Comparison of ENCODE assay signal across 8 cellular contexts in the genomic region with DNA sequence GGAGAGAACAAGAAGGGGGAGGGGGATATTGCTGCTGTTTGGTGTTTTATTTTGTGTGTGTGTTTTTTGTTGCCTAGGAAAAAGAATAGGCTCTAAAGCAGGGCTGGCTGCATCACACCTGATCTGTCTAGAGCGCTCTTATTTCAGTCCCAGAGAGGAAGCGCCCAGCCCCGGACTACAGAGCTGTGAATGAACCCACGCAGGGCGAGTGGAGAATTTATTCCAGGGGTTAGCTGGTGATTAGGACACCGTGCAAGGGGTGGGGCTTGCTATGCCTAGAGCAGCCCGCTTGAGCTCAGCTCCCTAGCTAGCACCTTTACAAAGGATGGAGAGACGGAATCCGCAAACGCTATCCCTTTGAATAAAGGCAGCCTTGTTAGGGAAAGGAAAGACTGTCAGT. TPM values are rescaled to one million over a fixed set of nuclear protein-coding genes. Genes with fewer than 3 reads are reported as not detected.
DNase-seq lines count a peak whose midpoint lies in the region; ATAC-seq and TF ChIP-seq lines count a peak whose summit lies in the region.

No MANE protein-coding gene starts in this region.

- no peak overlapping the region for H4K12ac ChIP-seq in trophoblast cell (ENCODE audit: low read depth, low read length)

- intact Hi-C loops in left ventricle myocardium inferior (cut with micrococcal nuclease) = no loop called here

- H3K79me2 ChIP-seq in trophoblast cell (ENCODE audit: control insufficient read depth, insufficient read depth, low read length, poor library complexity) = no peaks in the 10 kb centered on the region

- no peak overlapping the region for H2BK120ac ChIP-seq in trophoblast cell (ENCODE audit: insufficient read depth, low read length, poor library complexity)

- H2BK12ac ChIP-seq in trophoblast cell (ENCODE audit: low read length) = no peak overlapping the region

- no peak overlapping the region for H3K14ac ChIP-seq in trophoblast cell (ENCODE audit: low read length)

- H3K4me1 ChIP-seq in left ventricle myocardium inferior (peaks cover 66% of the 10 kb centered on the region), trophoblast cell (ENCODE audit: control insufficient read depth in 1 of 2, insufficient read depth in 2 of 2, low read length in 2 of 2) (peaks cover 5 to 8% of the 10 kb centered on the region in 2 experiments)

- no peak overlapping the region for H3K9ac ChIP-seq in trophoblast cell (ENCODE audit: low read length)

- no peak overlapping the region for H4K91ac ChIP-seq in trophoblast cell (ENCODE audit: low read depth, low read length)

- ATAC-seq in GM18519 (IDR thresholded peaks at IDR 0.05; ENCODE audit: low FRiP score, unreplicated experiment) = no peak

- H3K23ac ChIP-seq in trophoblast cell (ENCODE audit: low read length) = no peak overlapping the region

- H3K36me3 ChIP-seq in left ventricle myocardium inferior (no peaks in the 10 kb centered on the region), trophoblast cell (ENCODE audit: control insufficient read depth in 1 of 2, insufficient read depth in 2 of 2, low read length in 2 of 2) (no peaks in the 10 kb centered on the region)

- DNase-seq in DMS153 (lab: John Stamatoyannopoulos, UW) (peak; percentile 81), NCI-H1092 (lab: John Stamatoyannopoulos, UW) (peak; percentile 30), amniotic epithelial cell (ENCODE audit: low read depth) (peak; percentile 66), left ventricle myocardium inferior (peak; percentile 67), trophoblast cell (peak; percentile 49 to 65), erythroblast (lab: John Stamatoyannopoulos, UW) (no peak)
- DNase-seq in stimulated activated CD4-positive, alpha-beta T cell treated with anti-CD3 and anti-CD28 coated beads, Interleukin-2, amount 100 ng/mL, for 48 hours = no peak

- no peak overlapping the region for H2AK5ac ChIP-seq in trophoblast cell (ENCODE audit: low read length)

- TF ChIP-seq CTCF in left ventricle myocardium inferior (IDR thresholded peaks at IDR 0.05; ENCODE audit: borderline replicate concordance) = no peak

- no peak overlapping the region for H4K8ac ChIP-seq in trophoblast cell (ENCODE audit: low read depth, low read length)

- H2AFZ ChIP-seq in trophoblast cell (ENCODE audit: insufficient read depth, low read length, poor library complexity) = peak overlapping the region; percentile 58

- no peak for TF ChIP-seq POLR2A in erythroblast (IDR thresholded peaks at IDR 0.05; ENCODE audit: low read length)

- WGBS in trophoblast cell (ENCODE audit: extremely low coverage, insufficient coverage, insufficient read length) = no CpG with 5 or more reads among the region's 10 CpGs

- H2BK5ac ChIP-seq in trophoblast cell (ENCODE audit: low read depth, low read length, poor library complexity) = no peak overlapping the region

- H3K27ac ChIP-seq in left ventricle myocardium inferior (replicated peaks) = peak overlapping the region; percentile 91
- no peak overlapping the region for H3K27ac ChIP-seq in trophoblast cell (ENCODE audit: low read depth, low read length)

- no peak overlapping the region for H3K4ac ChIP-seq in trophoblast cell (ENCODE audit: low read depth, low read length)

- H3K9me3 ChIP-seq in left ventricle myocardium inferior (replicated peaks) (no peaks in the 10 kb centered on the region), trophoblast cell (ENCODE audit: insufficient read depth, low read depth, low read length) (no peaks in the 10 kb centered on the region)

- H3K4me3 ChIP-seq in left ventricle myocardium inferior (peak overlapping the region; percentile 79), trophoblast cell (ENCODE audit: low read depth, low read length) (no peak overlapping the region)

- no peak overlapping the region for H3K18ac ChIP-seq in trophoblast cell (ENCODE audit: low read length)

- peak overlapping the region; percentile 86 for H3K4me2 ChIP-seq in trophoblast cell (ENCODE audit: low read length)

- H3K27me3 ChIP-seq in left ventricle myocardium inferior (ENCODE audit: low read depth) (no peaks in the 10 kb centered on the region), trophoblast cell (ENCODE audit: insufficient read depth, low read length) (peaks cover 2% of the 10 kb centered on the region)

- no peaks in the 10 kb centered on the region for H3K79me1 ChIP-seq in trophoblast cell (ENCODE audit: low read length)

RNA-seq across cellular contexts. Expression of gene FAM13C, which starts 0.6 kb away (rescaled TPM):
- total RNA-seq in left ventricle myocardium inferior = 5.2 TPM
- 0.14 and 0.15 TPM in 2 replicates for polyA plus RNA-seq in trophoblast cell (2013)

Comparison
In these comparisons a context has a peak if more than half of its experiments do, and no peak if none do; other contexts are left out.
1. DNase-seq: peak in DMS153 (single experiment), NCI-H1092 (single experiment), amniotic epithelial cell (single experiment), left ventricle myocardium inferior (single experiment) and trophoblast cell (2 of 2); none in erythroblast (0 of 2) and stimulated activated CD4-positive, alpha-beta T cell treated with anti-CD3 and anti-CD28 coated beads, Interleukin-2, amount 100 ng/mL, for 48 hours (0 of 2).